ENCODE assay signal across 2 cellular contexts in genomic region chr19:18393836-18394235, GRCh38.
TF ChIP-seq lines count a peak whose summit lies in the region.

No MANE protein-coding gene starts in this region.

TF ChIP-seq in liver, 16 proteins besides CTCF, POLR2A, EP300 and RAD21:
- TF ChIP-seq HNF4G (IDR thresholded peaks at IDR 0.05): no peak
- no peak for TF ChIP-seq MAX (IDR thresholded peaks at IDR 0.05)
- no peak for TF ChIP-seq JUND (IDR thresholded peaks at IDR 0.05)
- TF ChIP-seq HNF4A (conservative IDR thresholded peaks at IDR 0.05): no peak
- peak; percentile 50 for TF ChIP-seq YY1 (IDR thresholded peaks at IDR 0.05)

TF ChIP-seq in HepG2, 621 proteins besides CTCF, POLR2A, EP300 and RAD21:
- TF ChIP-seq TCF7L2 (IDR thresholded peaks at IDR 0.05; ENCODE audit: low read depth, low read length) (no peak), MTERF4 (CRISPR knock-in tag; IDR thresholded peaks at IDR 0.05) (no peak), HNRNPLL (IDR thresholded peaks at IDR 0.05; ENCODE audit: low read depth, low read length, poor library complexity, severe bottlenecking) (no peak), ZNF503 (CRISPR knock-in tag; IDR thresholded peaks at IDR 0.05) (no peak), ZNF180 (CRISPR knock-in tag; IDR thresholded peaks at IDR 0.05; ENCODE audit: borderline replicate concordance, low read depth) (no peak), ZNF24 (IDR thresholded peaks at IDR 0.05) (no peak), PHB2 (IDR thresholded peaks at IDR 0.05; ENCODE audit: partially characterized antibody) (no peak), ZBTB37 (CRISPR knock-in tag; IDR thresholded peaks at IDR 0.05) (no peak), TBX2 (CRISPR knock-in tag; IDR thresholded peaks at IDR 0.05; ENCODE audit: borderline replicate concordance) (no peak), ZNF3 (CRISPR knock-in tag; IDR thresholded peaks at IDR 0.05) (no peak)
TF ChIP-seq in HepG2: peak in this region for 0.
